13 cellular contexts compared by ENCODE assay signal in genomic region chr7:128887169-128888038, GRCh38.
"Had no signal": no experiment of that assay in that cellular context is flagged by ENCODE, and none has a peak within 500 bp of the region (broad histone marks: within the 10 kb centered on the region; RNA-seq: fewer than 3 reads in every experiment).

No MANE protein-coding gene starts in this region.

- H3K27ac Mint-ChIP-seq: activated naive CD4-positive, alpha-beta T cell treated with anti-CD3 and anti-CD28 coated beads, Interleukin-2, amount 50 U/mL, for 72 hours; nephron had no signal

- H3K9me3 Mint-ChIP-seq: activated naive CD4-positive, alpha-beta T cell treated with anti-CD3 and anti-CD28 coated beads, Interleukin-2, amount 50 U/mL, for 72 hours; nephron had no signal

- DNase-seq: activated CD4-positive, alpha-beta T cell treated with anti-CD3 and anti-CD28 coated beads, Interleukin-2, amount 50 U/mL, for 4 hours; activated CD4-positive, CD25-positive, alpha-beta regulatory T cell treated with anti-CD3 and anti-CD28 coated beads, Interleukin-2, amount 50 U/mL, for 72 hours; activated T-cell treated with anti-CD3 and anti-CD28 coated beads, Interleukin-2, amount 50 U/mL, for 1 hour; brain microvascular endothelial cell; esophagus squamous epithelium; foreskin fibroblast; glutamatergic neuron; stomach; uterus had no signal

- H3K36me3 ChIP-seq: brain microvascular endothelial cell, esophagus squamous epithelium, ovary, stomach, thoracic aorta, uterus had no signal

- H3K4me1 ChIP-seq: uterus had no signal

- H3K4me3 Mint-ChIP-seq: nephron had no signal

- H3K27ac ChIP-seq: brain microvascular endothelial cell, esophagus squamous epithelium, ovary, stomach, thoracic aorta, uterus had no signal

- H3K4me3 ChIP-seq: esophagus squamous epithelium, ovary, stomach, thoracic aorta, uterus had no signal

- H3K36me3 Mint-ChIP-seq: activated naive CD4-positive, alpha-beta T cell treated with anti-CD3 and anti-CD28 coated beads, Interleukin-2, amount 50 U/mL, for 72 hours had no signal

- H3K9me3 ChIP-seq: esophagus squamous epithelium, ovary, stomach, thoracic aorta, uterus had no signal

- H3K27me3 ChIP-seq: ovary had no signal
